Comparison of ENCODE assay signal across 1 cellular context in genomic region chr16:3022208-3022696, GRCh38.
TF ChIP-seq lines count a peak whose summit lies in the region.

No MANE protein-coding gene starts in this region.

TF ChIP-seq in A549, 52 proteins besides CTCF, POLR2A, EP300 and RAD21 (continued from another document):
- TF ChIP-seq HES2 (IDR thresholded peaks at IDR 0.05) (no peak), EHF (CRISPR knock-in tag; IDR thresholded peaks at IDR 0.05) (no peak), PBX3 (IDR thresholded peaks at IDR 0.05) (peak; percentile 69; the same call in 1 of the 2 replicates), KDM5A (IDR thresholded peaks at IDR 0.05) (no peak), ESRRA (IDR thresholded peaks at IDR 0.05; ENCODE audit: borderline replicate concordance, low read length) (no peak), SMC3 (IDR thresholded peaks at IDR 0.05) (no peak), GATA3 (IDR thresholded peaks at IDR 0.05; ENCODE audit: borderline replicate concordance) (peak; percentile 73), HOXB13 (CRISPR knock-in tag; IDR thresholded peaks at IDR 0.05; ENCODE audit: low read depth) (no peak), NPAS2 (CRISPR knock-in tag; IDR thresholded peaks at IDR 0.05; ENCODE audit: borderline replicate concordance) (no peak), BCL3 (IDR thresholded peaks at IDR 0.05) (no peak; the same call in 2 of the 3 replicates), RCOR1 (IDR thresholded peaks at IDR 0.05; ENCODE audit: low read depth, low read length) (no peak), MAX (IDR thresholded peaks at IDR 0.05) (peak; percentile 30; the same call in 1 of the 2 replicates), FOSB (CRISPR knock-in tag; IDR thresholded peaks at IDR 0.05) (no peak; the same call in 1 of the 2 replicates), E2F6 (IDR thresholded peaks at IDR 0.05; ENCODE audit: borderline replicate concordance, low read depth) (no peak), ZSCAN20 (CRISPR knock-in tag; IDR thresholded peaks at IDR 0.05) (no peak), ATOH8 (CRISPR knock-in tag; IDR thresholded peaks at IDR 0.05; ENCODE audit: low read depth) (no peak), NR3C1 (IDR thresholded peaks at IDR 0.05) (no peak), ZFP36 (IDR thresholded peaks at IDR 0.05; ENCODE audit: borderline replicate concordance, partially characterized antibody) (no peak), FOXS1 (CRISPR knock-in tag; IDR thresholded peaks at IDR 0.05) (no peak), FOSL2 (IDR thresholded peaks at IDR 0.05) (peak; percentile 96), FOSL2 (CRISPR knock-in tag; IDR thresholded peaks at IDR 0.05) (peak; percentile 99), MYC (IDR thresholded peaks at IDR 0.05; ENCODE audit: borderline replicate concordance, low read length) (no peak), SREBF2 (IDR thresholded peaks at IDR 0.05) (no peak), HMGXB4 (CRISPR knock-in tag; IDR thresholded peaks at IDR 0.05; ENCODE audit: borderline replicate concordance) (no peak), TP53 (CRISPR knock-in tag; IDR thresholded peaks at IDR 0.05) (no peak), RNF2 (IDR thresholded peaks at IDR 0.05; ENCODE audit: borderline replicate concordance, low read depth) (no peak), REST (IDR thresholded peaks at IDR 0.05) (no peak), POLR2AphosphoS2 (conservative IDR thresholded peaks at IDR 0.05; ENCODE audit: low read length) (no peak; the same call in none of the 2 replicates), HDAC2 (IDR thresholded peaks at IDR 0.05) (no peak), USF2 (IDR thresholded peaks at IDR 0.05) (no peak), MAFK (IDR thresholded peaks at IDR 0.05; ENCODE audit: partially characterized antibody) (no peak), RARB (CRISPR knock-in tag; IDR thresholded peaks at IDR 0.05) (peak; percentile 29; the same call in 1 of the 2 replicates), CEBPB (IDR thresholded peaks at IDR 0.05) (no peak), JUNB (IDR thresholded peaks at IDR 0.05) (peak; percentile 90), HOXA7 (CRISPR knock-in tag; IDR thresholded peaks at IDR 0.05) (peak; percentile 78; the same call in 1 of the 2 replicates), ZNF302 (CRISPR knock-in tag; IDR thresholded peaks at IDR 0.05) (no peak), RFX5 (IDR thresholded peaks at IDR 0.05) (no peak), CHD4 (IDR thresholded peaks at IDR 0.05; ENCODE audit: borderline replicate concordance) (no peak), PHF8 (IDR thresholded peaks at IDR 0.05; ENCODE audit: borderline replicate concordance, low read depth) (no peak), ELK1 (IDR thresholded peaks at IDR 0.05; ENCODE audit: low read depth, low read length) (no peak), MAZ (IDR thresholded peaks at IDR 0.05; ENCODE audit: borderline replicate concordance, low read depth, low read length) (no peak; the same call in 1 of the 2 replicates), HOXB5 (CRISPR knock-in tag; IDR thresholded peaks at IDR 0.05) (no peak), CBX2 (IDR thresholded peaks at IDR 0.05; ENCODE audit: borderline replicate concordance, low read depth) (no peak), CHD2 (IDR thresholded peaks at IDR 0.05; ENCODE audit: low read length, partially characterized antibody) (peak; percentile 25), ZC3H11A (IDR thresholded peaks at IDR 0.05) (no peak), BHLHE40 (IDR thresholded peaks at IDR 0.05; ENCODE audit: low read depth, low read length) (no peak)
